Comparison of ENCODE assay signal across 2 cellular contexts in the genomic region with DNA sequence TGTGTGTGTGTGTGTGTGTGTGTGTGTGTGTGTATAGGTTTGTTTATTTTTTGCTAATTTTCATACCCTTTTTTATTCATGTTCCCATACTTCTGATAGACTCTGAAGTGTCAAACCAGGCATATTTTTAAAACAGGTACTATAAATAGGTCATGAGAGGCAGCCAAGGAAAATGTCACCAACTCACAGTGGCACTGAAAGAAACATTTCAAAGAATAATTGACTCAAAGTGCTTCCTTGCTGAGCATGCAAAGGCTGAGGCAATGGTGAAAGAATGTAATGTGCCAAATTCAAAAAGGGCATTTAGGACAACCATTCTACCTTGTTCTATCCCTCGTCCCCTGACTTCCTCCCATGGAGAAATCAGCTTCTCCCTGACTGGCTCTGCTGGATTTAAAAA.
TF ChIP-seq lines count a peak whose summit lies in the region.

No MANE protein-coding gene starts in this region.

TF ChIP-seq in GM23338, 12 proteins besides CTCF, POLR2A, EP300 and RAD21 (continued from another document):
- TF ChIP-seq, protein P1, sequence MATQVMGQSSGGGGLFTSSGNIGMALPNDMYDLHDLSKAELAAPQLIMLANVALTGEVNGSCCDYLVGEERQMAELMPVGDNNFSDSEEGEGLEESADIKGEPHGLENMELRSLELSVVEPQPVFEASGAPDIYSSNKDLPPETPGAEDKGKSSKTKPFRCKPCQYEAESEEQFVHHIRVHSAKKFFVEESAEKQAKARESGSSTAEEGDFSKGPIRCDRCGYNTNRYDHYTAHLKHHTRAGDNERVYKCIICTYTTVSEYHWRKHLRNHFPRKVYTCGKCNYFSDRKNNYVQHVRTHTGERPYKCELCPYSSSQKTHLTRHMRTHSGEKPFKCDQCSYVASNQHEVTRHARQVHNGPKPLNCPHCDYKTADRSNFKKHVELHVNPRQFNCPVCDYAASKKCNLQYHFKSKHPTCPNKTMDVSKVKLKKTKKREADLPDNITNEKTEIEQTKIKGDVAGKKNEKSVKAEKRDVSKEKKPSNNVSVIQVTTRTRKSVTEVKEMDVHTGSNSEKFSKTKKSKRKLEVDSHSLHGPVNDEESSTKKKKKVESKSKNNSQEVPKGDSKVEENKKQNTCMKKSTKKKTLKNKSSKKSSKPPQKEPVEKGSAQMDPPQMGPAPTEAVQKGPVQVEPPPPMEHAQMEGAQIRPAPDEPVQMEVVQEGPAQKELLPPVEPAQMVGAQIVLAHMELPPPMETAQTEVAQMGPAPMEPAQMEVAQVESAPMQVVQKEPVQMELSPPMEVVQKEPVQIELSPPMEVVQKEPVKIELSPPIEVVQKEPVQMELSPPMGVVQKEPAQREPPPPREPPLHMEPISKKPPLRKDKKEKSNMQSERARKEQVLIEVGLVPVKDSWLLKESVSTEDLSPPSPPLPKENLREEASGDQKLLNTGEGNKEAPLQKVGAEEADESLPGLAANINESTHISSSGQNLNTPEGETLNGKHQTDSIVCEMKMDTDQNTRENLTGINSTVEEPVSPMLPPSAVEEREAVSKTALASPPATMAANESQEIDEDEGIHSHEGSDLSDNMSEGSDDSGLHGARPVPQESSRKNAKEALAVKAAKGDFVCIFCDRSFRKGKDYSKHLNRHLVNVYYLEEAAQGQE (IDR thresholded peaks at IDR 0.05; ENCODE audit: unreplicated experiment): no peak
- no peak for TF ChIP-seq POLR2AphosphoS5 (IDR thresholded peaks at IDR 0.05; ENCODE audit: low read depth)
- TF ChIP-seq ZNF114 (CRISPR knock-in tag; IDR thresholded peaks at IDR 0.05): no peak
- TF ChIP-seq, protein P2, sequence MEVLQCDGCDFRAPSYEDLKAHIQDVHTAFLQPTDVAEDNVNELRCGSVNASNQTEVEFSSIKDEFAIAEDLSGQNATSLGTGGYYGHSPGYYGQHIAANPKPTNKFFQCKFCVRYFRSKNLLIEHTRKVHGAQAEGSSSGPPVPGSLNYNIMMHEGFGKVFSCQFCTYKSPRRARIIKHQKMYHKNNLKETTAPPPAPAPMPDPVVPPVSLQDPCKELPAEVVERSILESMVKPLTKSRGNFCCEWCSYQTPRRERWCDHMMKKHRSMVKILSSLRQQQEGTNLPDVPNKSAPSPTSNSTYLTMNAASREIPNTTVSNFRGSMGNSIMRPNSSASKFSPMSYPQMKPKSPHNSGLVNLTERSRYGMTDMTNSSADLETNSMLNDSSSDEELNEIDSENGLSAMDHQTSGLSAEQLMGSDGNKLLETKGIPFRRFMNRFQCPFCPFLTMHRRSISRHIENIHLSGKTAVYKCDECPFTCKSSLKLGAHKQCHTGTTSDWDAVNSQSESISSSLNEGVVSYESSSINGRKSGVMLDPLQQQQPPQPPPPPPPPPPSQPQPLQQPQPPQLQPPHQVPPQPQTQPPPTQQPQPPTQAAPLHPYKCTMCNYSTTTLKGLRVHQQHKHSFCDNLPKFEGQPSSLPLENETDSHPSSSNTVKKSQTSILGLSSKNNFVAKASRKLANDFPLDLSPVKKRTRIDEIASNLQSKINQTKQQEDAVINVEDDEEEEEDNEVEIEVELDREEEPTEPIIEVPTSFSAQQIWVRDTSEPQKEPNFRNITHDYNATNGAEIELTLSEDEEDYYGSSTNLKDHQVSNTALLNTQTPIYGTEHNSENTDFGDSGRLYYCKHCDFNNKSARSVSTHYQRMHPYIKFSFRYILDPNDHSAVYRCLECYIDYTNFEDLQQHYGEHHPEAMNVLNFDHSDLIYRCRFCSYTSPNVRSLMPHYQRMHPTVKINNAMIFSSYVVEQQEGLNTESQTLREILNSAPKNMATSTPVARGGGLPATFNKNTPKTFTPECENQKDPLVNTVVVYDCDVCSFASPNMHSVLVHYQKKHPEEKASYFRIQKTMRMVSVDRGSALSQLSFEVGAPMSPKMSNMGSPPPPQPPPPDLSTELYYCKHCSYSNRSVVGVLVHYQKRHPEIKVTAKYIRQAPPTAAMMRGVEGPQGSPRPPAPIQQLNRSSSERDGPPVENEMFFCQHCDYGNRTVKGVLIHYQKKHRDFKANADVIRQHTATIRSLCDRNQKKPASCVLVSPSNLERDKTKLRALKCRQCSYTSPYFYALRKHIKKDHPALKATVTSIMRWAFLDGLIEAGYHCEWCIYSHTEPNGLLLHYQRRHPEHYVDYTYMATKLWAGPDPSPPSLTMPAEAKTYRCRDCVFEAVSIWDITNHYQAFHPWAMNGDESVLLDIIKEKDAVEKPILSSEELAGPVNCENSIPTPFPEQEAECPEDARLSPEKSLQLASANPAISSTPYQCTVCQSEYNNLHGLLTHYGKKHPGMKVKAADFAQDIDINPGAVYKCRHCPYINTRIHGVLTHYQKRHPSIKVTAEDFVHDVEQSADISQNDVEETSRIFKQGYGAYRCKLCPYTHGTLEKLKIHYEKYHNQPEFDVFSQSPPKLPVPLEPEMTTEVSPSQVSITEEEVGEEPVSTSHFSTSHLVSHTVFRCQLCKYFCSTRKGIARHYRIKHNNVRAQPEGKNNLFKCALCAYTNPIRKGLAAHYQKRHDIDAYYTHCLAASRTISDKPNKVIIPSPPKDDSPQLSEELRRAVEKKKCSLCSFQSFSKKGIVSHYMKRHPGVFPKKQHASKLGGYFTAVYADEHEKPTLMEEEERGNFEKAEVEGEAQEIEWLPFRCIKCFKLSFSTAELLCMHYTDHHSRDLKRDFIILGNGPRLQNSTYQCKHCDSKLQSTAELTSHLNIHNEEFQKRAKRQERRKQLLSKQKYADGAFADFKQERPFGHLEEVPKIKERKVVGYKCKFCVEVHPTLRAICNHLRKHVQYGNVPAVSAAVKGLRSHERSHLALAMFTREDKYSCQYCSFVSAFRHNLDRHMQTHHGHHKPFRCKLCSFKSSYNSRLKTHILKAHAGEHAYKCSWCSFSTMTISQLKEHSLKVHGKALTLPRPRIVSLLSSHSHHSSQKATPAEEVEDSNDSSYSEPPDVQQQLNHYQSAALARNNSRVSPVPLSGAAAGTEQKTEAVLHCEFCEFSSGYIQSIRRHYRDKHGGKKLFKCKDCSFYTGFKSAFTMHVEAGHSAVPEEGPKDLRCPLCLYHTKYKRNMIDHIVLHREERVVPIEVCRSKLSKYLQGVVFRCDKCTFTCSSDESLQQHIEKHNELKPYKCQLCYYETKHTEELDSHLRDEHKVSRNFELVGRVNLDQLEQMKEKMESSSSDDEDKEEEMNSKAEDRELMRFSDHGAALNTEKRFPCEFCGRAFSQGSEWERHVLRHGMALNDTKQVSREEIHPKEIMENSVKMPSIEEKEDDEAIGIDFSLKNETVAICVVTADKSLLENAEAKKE (CRISPR knock-in tag; IDR thresholded peaks at IDR 0.05): no peak
- no peak for TF ChIP-seq EZH2phosphoT487 (IDR thresholded peaks at IDR 0.05; ENCODE audit: unreplicated experiment)
- no peak for TF ChIP-seq CREB1 (CRISPR knock-in tag; IDR thresholded peaks at IDR 0.05; ENCODE audit: low read depth)
- no peak for TF ChIP-seq EZH2 (IDR thresholded peaks at IDR 0.05; ENCODE audit: low read depth, unreplicated experiment)
- TF ChIP-seq STAT1 (IDR thresholded peaks at IDR 0.05; ENCODE audit: unreplicated experiment): no peak
TF ChIP-seq in GM23338: peak in this region for 0.

TF ChIP-seq in HepG2, 621 proteins besides CTCF, POLR2A, EP300 and RAD21 (continued from another document):
- TF ChIP-seq, protein P3, sequence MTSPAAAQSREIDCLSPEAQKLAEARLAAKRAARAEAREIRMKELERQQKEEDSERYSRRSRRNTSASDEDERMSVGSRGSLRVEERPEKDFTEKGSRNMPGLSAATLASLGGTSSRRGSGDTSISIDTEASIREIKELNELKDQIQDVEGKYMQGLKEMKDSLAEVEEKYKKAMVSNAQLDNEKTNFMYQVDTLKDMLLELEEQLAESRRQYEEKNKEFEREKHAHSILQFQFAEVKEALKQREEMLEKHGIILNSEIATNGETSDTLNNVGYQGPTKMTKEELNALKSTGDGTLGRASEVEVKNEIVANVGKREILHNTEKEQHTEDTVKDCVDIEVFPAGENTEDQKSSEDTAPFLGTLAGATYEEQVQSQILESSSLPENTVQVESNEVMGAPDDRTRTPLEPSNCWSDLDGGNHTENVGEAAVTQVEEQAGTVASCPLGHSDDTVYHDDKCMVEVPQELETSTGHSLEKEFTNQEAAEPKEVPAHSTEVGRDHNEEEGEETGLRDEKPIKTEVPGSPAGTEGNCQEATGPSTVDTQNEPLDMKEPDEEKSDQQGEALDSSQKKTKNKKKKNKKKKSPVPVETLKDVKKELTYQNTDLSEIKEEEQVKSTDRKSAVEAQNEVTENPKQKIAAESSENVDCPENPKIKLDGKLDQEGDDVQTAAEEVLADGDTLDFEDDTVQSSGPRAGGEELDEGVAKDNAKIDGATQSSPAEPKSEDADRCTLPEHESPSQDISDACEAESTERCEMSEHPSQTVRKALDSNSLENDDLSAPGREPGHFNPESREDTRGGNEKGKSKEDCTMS (CRISPR knock-in tag; conservative IDR thresholded peaks at IDR 0.05): no peak
- no peak for TF ChIP-seq NFKBIZ (CRISPR knock-in tag; IDR thresholded peaks at IDR 0.05)
- TF ChIP-seq, protein P4, sequence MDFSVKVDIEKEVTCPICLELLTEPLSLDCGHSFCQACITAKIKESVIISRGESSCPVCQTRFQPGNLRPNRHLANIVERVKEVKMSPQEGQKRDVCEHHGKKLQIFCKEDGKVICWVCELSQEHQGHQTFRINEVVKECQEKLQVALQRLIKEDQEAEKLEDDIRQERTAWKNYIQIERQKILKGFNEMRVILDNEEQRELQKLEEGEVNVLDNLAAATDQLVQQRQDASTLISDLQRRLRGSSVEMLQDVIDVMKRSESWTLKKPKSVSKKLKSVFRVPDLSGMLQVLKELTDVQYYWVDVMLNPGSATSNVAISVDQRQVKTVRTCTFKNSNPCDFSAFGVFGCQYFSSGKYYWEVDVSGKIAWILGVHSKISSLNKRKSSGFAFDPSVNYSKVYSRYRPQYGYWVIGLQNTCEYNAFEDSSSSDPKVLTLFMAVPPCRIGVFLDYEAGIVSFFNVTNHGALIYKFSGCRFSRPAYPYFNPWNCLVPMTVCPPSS (IDR thresholded peaks at IDR 0.05): no peak
- no peak for TF ChIP-seq ZNF772 (CRISPR knock-in tag; IDR thresholded peaks at IDR 0.05)
- TF ChIP-seq RCOR2 (CRISPR knock-in tag; IDR thresholded peaks at IDR 0.05): no peak
- no peak for TF ChIP-seq ZNF713 (CRISPR knock-in tag; IDR thresholded peaks at IDR 0.05)
- TF ChIP-seq, protein P5, sequence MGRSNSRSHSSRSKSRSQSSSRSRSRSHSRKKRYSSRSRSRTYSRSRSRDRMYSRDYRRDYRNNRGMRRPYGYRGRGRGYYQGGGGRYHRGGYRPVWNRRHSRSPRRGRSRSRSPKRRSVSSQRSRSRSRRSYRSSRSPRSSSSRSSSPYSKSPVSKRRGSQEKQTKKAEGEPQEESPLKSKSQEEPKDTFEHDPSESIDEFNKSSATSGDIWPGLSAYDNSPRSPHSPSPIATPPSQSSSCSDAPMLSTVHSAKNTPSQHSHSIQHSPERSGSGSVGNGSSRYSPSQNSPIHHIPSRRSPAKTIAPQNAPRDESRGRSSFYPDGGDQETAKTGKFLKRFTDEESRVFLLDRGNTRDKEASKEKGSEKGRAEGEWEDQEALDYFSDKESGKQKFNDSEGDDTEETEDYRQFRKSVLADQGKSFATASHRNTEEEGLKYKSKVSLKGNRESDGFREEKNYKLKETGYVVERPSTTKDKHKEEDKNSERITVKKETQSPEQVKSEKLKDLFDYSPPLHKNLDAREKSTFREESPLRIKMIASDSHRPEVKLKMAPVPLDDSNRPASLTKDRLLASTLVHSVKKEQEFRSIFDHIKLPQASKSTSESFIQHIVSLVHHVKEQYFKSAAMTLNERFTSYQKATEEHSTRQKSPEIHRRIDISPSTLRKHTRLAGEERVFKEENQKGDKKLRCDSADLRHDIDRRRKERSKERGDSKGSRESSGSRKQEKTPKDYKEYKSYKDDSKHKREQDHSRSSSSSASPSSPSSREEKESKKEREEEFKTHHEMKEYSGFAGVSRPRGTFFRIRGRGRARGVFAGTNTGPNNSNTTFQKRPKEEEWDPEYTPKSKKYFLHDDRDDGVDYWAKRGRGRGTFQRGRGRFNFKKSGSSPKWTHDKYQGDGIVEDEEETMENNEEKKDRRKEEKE (IDR thresholded peaks at IDR 0.05): no peak
- TF ChIP-seq ZNF781 (CRISPR knock-in tag; IDR thresholded peaks at IDR 0.05; ENCODE audit: borderline replicate concordance, not compliant biosample characterization): no peak
- TF ChIP-seq, protein P6, sequence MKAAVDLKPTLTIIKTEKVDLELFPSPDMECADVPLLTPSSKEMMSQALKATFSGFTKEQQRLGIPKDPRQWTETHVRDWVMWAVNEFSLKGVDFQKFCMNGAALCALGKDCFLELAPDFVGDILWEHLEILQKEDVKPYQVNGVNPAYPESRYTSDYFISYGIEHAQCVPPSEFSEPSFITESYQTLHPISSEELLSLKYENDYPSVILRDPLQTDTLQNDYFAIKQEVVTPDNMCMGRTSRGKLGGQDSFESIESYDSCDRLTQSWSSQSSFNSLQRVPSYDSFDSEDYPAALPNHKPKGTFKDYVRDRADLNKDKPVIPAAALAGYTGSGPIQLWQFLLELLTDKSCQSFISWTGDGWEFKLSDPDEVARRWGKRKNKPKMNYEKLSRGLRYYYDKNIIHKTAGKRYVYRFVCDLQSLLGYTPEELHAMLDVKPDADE (CRISPR knock-in tag; IDR thresholded peaks at IDR 0.05): no peak
- no peak for TF ChIP-seq MTA3 (CRISPR knock-in tag; IDR thresholded peaks at IDR 0.05)
- TF ChIP-seq SOX5 (CRISPR knock-in tag; IDR thresholded peaks at IDR 0.05; ENCODE audit: borderline replicate concordance): no peak
- no peak for TF ChIP-seq ZNF549 (CRISPR knock-in tag; IDR thresholded peaks at IDR 0.05)
- TF ChIP-seq, protein P7, sequence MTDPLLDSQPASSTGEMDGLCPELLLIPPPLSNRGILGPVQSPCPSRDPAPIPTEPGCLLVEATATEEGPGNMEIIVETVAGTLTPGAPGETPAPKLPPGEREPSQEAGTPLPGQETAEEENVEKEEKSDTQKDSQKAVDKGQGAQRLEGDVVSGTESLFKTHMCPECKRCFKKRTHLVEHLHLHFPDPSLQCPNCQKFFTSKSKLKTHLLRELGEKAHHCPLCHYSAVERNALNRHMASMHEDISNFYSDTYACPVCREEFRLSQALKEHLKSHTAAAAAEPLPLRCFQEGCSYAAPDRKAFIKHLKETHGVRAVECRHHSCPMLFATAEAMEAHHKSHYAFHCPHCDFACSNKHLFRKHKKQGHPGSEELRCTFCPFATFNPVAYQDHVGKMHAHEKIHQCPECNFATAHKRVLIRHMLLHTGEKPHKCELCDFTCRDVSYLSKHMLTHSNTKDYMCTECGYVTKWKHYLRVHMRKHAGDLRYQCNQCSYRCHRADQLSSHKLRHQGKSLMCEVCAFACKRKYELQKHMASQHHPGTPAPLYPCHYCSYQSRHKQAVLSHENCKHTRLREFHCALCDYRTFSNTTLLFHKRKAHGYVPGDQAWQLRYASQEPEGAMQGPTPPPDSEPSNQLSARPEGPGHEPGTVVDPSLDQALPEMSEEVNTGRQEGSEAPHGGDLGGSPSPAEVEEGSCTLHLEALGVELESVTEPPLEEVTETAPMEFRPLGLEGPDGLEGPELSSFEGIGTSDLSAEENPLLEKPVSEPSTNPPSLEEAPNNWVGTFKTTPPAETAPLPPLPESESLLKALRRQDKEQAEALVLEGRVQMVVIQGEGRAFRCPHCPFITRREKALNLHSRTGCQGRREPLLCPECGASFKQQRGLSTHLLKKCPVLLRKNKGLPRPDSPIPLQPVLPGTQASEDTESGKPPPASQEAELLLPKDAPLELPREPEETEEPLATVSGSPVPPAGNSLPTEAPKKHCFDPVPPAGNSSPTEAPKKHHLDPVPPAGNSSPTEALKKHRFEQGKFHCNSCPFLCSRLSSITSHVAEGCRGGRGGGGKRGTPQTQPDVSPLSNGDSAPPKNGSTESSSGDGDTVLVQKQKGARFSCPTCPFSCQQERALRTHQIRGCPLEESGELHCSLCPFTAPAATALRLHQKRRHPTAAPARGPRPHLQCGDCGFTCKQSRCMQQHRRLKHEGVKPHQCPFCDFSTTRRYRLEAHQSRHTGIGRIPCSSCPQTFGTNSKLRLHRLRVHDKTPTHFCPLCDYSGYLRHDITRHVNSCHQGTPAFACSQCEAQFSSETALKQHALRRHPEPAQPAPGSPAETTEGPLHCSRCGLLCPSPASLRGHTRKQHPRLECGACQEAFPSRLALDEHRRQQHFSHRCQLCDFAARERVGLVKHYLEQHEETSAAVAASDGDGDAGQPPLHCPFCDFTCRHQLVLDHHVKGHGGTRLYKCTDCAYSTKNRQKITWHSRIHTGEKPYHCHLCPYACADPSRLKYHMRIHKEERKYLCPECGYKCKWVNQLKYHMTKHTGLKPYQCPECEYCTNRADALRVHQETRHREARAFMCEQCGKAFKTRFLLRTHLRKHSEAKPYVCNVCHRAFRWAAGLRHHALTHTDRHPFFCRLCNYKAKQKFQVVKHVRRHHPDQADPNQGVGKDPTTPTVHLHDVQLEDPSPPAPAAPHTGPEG (CRISPR knock-in tag; IDR thresholded peaks at IDR 0.05): no peak
- TF ChIP-seq ZNF335 (CRISPR knock-in tag; IDR thresholded peaks at IDR 0.05): no peak
